In the genomic region with DNA sequence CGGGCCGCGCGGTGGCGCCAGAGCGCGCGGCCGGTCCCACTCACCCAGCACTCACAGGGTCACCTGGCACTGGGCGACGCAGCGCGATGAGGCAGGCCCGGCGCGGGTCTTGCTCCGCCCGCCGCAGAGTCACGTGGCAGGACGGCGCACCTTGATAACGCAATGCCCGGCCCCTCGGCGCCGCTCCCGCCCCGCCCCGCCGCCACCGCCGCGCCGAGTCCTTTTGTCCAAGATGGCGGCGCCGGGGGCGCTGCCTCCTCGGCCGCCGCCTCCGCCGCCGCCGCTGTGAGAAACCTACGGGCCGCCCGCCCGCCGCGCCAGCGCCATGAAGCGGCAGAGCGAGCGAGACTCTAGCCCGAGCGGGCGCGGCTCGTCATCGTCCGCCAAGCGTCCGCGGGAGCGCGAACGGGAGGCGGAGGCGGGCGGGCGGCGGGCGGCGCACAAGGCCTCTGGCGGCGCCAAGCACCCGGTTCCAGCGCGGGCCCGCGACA, we compare ENCODE assay signal across 9 cellular contexts. TPM values are rescaled to one million over a fixed set of nuclear protein-coding genes. Genes with fewer than 3 reads are reported as not detected.
A peak's percentile ranks its signal among the peaks of the same experiment; 100 is the strongest.
DNase-seq lines count a peak whose midpoint lies in the region; ATAC-seq, FAIRE-seq and TF ChIP-seq lines count a peak whose summit lies in the region.
"Had no signal": no experiment of that assay in that cellular context is flagged by ENCODE, and none has a peak within 500 bp of the region (broad histone marks: within the 10 kb centered on the region; RNA-seq: fewer than 3 reads in every experiment).

A gene with protein sequence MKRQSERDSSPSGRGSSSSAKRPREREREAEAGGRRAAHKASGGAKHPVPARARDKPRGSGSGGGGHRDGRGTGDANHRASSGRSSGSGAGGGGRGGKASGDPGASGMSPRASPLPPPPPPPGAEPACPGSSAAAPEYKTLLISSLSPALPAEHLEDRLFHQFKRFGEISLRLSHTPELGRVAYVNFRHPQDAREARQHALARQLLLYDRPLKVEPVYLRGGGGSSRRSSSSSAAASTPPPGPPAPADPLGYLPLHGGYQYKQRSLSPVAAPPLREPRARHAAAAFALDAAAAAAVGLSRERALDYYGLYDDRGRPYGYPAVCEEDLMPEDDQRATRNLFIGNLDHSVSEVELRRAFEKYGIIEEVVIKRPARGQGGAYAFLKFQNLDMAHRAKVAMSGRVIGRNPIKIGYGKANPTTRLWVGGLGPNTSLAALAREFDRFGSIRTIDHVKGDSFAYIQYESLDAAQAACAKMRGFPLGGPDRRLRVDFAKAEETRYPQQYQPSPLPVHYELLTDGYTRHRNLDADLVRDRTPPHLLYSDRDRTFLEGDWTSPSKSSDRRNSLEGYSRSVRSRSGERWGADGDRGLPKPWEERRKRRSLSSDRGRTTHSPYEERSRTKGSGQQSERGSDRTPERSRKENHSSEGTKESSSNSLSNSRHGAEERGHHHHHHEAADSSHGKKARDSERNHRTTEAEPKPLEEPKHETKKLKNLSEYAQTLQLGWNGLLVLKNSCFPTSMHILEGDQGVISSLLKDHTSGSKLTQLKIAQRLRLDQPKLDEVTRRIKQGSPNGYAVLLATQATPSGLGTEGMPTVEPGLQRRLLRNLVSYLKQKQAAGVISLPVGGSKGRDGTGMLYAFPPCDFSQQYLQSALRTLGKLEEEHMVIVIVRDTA (plus strand): TSS at position 211 of the 491 bp plus-strand sequence. CDS start 115 bp downstream, at position 326.

- H3K9me1 ChIP-seq in keratinocyte (ENCODE audit: control insufficient read depth, extremely low read depth, insufficient read depth, low read length) = no peaks in the 10 kb centered on the region

- peak; percentile 84 for TF ChIP-seq POLR2A in GM18951 (IDR thresholded peaks at IDR 0.05; ENCODE audit: extremely low read depth, insufficient read depth, insufficient read length)

- peaks cover 34 to 58% of the 10 kb centered on the region in 2 experiments for H3K36me3 ChIP-seq in keratinocyte (ENCODE audit: control insufficient read depth in 2 of 2, extremely low read depth in 1 of 2, insufficient read depth in 2 of 2, low read length in 2 of 2)

- H3K27me3 ChIP-seq in keratinocyte (ENCODE audit: control insufficient read depth, extremely low read depth, insufficient read depth, low read length) = no peaks in the 10 kb centered on the region

- no peaks in the 10 kb centered on the region for H3K9me3 ChIP-seq in keratinocyte (ENCODE audit: control insufficient read depth, low read depth, low read length)

- TF ChIP-seq CTCF in AG09309 (IDR thresholded peaks at IDR 0.05; ENCODE audit: control insufficient read depth, insufficient read depth, low read depth, low read length, missing control alignments) (peak; percentile 86), keratinocyte (optimal IDR thresholded peaks at IDR 0.05 in 1 of 3, IDR thresholded peaks at IDR 0.05 in 1 of 3, conservative IDR thresholded peaks at IDR 0.05 in 1 of 3; ENCODE audit: extremely low read depth in 1 of 3, insufficient read depth in 2 of 3, low read length in 3 of 3) (peak in 2 of 3 experiments; percentile 69 to 96)

- dilution Hi-C loops in keratinocyte (cut with MboI; ENCODE audit: extremely low pct_ligation_motif_present, low sequenced_read_pairs) = loop anchor here (25.0 kb wide), 1 partner anchor 779 kb away; the partner anchor contains the start of genes CISH and MAPKAPK3

- H3K4me1 ChIP-seq in keratinocyte (ENCODE audit: control insufficient read depth, extremely low read depth, insufficient read depth, low read length) = peaks cover 45% of the 10 kb centered on the region

- peaks cover 66% of the 10 kb centered on the region for H3K79me2 ChIP-seq in keratinocyte (ENCODE audit: control insufficient read depth, insufficient read depth, low read length)

- H2AFZ ChIP-seq in keratinocyte (ENCODE audit: control insufficient read depth, low read length) = peak within 1 kb of the TSS; percentile 7

- no peak for FAIRE-seq in keratinocyte (lab: Jason Lieb, UNC)
- FAIRE-seq: TTC549 had no signal

- ATAC-seq in HG03196 (IDR thresholded peaks at IDR 0.05; ENCODE audit: unreplicated experiment) = peak; percentile 94
- peak; percentile 92 to 97 for ATAC-seq in activated CD4-positive, CD25-positive, alpha-beta regulatory T cell treated with anti-CD3 and anti-CD28 coated beads, Interleukin-2, amount 50 U/mL, for 24 hours

- in situ Hi-C loops in GM18951 (cut with MboI; ENCODE audit: low sequenced_read_pairs, unreplicated experiment) = loop anchor here (25.0 kb wide), 1 partner anchor 779 kb away; the partner anchor contains the start of genes CISH and MAPKAPK3

- H3K27ac ChIP-seq in keratinocyte (ENCODE audit: control insufficient read depth, insufficient read depth, low read length) = peak within 1 kb of the TSS; percentile 70

- H3K9ac ChIP-seq in keratinocyte (ENCODE audit: control insufficient read depth, extremely low read depth, insufficient read depth, low read length) = peak within 1 kb of the TSS; percentile 86

- peaks cover 32% of the 10 kb centered on the region for H4K20me1 ChIP-seq in keratinocyte (ENCODE audit: control insufficient read depth, extremely low read depth, insufficient read depth, low read length)

- DNase-seq in AG09309 (ENCODE audit: low read depth) (peak; percentile 77), NCI-H446 (lab: John Stamatoyannopoulos, UW) (peak; percentile 47 to 92), cerebellar cortex (ENCODE audit: low spot score) (peak; percentile 95), keratinocyte (ENCODE audit: low read depth, low spot score) (peak; percentile 77)
- peak; percentile 97 for DNase-seq in stimulated activated CD4-positive, alpha-beta T cell treated with anti-CD3 and anti-CD28 coated beads, Interleukin-15, amount 100 ng/mL, for 24 hours

- H3K4me2 ChIP-seq in keratinocyte (ENCODE audit: control insufficient read depth, extremely low read depth, insufficient read depth, low read depth, low read length) = peak within 1 kb of the TSS; percentile 87

- H3K4me3 ChIP-seq in AG09309 (ENCODE audit: control insufficient read depth, low read depth, low read length) = peak within 1 kb of the TSS; percentile 69
- H3K4me3 ChIP-seq in keratinocyte (ENCODE audit: control insufficient read depth in 2 of 3, extremely low read depth in 1 of 3, insufficient read depth in 2 of 3, low read depth in 1 of 3, low read length in 3 of 3) = peak within 1 kb of the TSS; percentile 58 to 69 (median 62)

RNA-seq across cellular contexts. Expression of the gene that starts here (rescaled TPM):
- 10.1 to 17.4 TPM (median 10.2 TPM) in 3 replicates for polyA plus RNA-seq in keratinocyte
- 5.5 TPM for polyA plus RNA-seq in keratinocyte (2011; ENCODE audit: low read depth)
- polyA plus RNA-seq in keratinocyte (2011; cell fraction: cytosol; rRNA removed) = 10.4 and 13.4 TPM in 2 replicates
- 11.7 and 13.6 TPM in 2 replicates for polyA plus RNA-seq in keratinocyte (2011; cell fraction: nucleus; rRNA removed)
- polyA plus RNA-seq in keratinocyte (2012; ENCODE audit: low replicate concordance) = 11.8 and 23.2 TPM in 2 replicates
- polyA minus RNA-seq in keratinocyte = 14.2 to 32.1 TPM (median 15.0 TPM) in 3 replicates
- polyA minus RNA-seq in keratinocyte (2011; cell fraction: cytosol; rRNA and poly(A)+ RNA removed) = 19.0 TPM
- 11.0 and 12.3 TPM in 2 replicates for polyA minus RNA-seq in keratinocyte (2011; cell fraction: nucleus; rRNA and poly(A)+ RNA removed)

Comparison
In these comparisons a context has a peak if more than half of its experiments do, and no peak if none do; other contexts are left out.
1. Peak in every context shown above with its lines: DNase-seq, ATAC-seq, H3K4me3 ChIP-seq and H3K27ac ChIP-seq.